Comparison of ENCODE assay signal across 15 cellular contexts in the genomic region with DNA sequence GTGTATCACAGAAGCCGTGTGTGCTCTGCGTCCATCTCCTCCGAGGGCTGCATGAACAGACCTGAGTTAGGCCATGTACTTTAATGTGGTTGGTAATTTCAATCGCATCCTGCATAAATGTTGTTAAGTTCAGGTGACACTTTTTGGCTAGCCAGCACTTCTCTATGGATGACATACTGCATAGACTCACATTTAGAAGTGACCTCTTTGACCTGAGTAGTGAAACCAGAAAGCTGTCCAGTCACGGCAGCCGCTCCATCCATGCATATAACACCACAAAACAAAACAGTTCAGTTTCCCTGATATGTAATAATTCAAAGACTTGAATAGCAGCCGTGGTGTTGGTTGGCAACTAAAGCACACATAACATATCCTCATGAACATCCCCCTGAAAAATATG.
DNase-seq lines count a peak whose midpoint lies in the region; ATAC-seq and TF ChIP-seq lines count a peak whose summit lies in the region.
"Had no signal": no experiment of that assay in that cellular context is flagged by ENCODE, and none has a peak within 500 bp of the region (broad histone marks: within the 10 kb centered on the region; RNA-seq: fewer than 3 reads in every experiment).

No MANE protein-coding gene starts in this region.

- H3K9me3 ChIP-seq in T-helper 17 cell (ENCODE audit: control insufficient read depth, low read length, poor library complexity, severe bottlenecking) = no peaks in the 10 kb centered on the region
- H3K9me3 ChIP-seq: Peyer's patch had no signal

- peak overlapping the region; percentile 53 for H3K27ac Mint-ChIP-seq in activated T-cell treated with anti-CD3 and anti-CD28 coated beads, Interleukin-2, amount 50 U/mL, for 72 hours
- peak overlapping the region; percentile 85 for H3K27ac Mint-ChIP-seq in T-helper 17 cell

- no peaks in the 10 kb centered on the region for H3K27me3 Mint-ChIP-seq in activated T-cell treated with anti-CD3 and anti-CD28 coated beads, Interleukin-2, amount 50 U/mL, for 72 hours (ENCODE audit: low read depth)
- no peaks in the 10 kb centered on the region for H3K27me3 Mint-ChIP-seq in T-helper 17 cell

- no peaks in the 10 kb centered on the region for H3K9me3 Mint-ChIP-seq in activated T-cell treated with anti-CD3 and anti-CD28 coated beads, Interleukin-2, amount 50 U/mL, for 72 hours

- no peak for TF ChIP-seq CTCF in GM12865 (IDR thresholded peaks at IDR 0.05; ENCODE audit: insufficient read depth, low read depth, low read length, missing control alignments)

- DNase-seq in activated T-cell treated with anti-CD3 and anti-CD28 coated beads, Interleukin-2, amount 50 U/mL, for 72 hours = no peak
- DNase-seq in activated T-cell treated with anti-CD3 and anti-CD28 coated beads, Interleukin-2, amount 50 U/mL, for 48 hours = no peak
- DNase-seq in GM12865 (ENCODE audit: low read depth) = peak; percentile 81
- no peak for DNase-seq in T-helper 17 cell
- peak; percentile 44 for DNase-seq in glomerular visceral epithelial cell (ENCODE audit: extremely low spot score)
- DNase-seq in activated gamma-delta T cell treated with Interleukin-2 at 50 U/mL for 16 hours = no peak
- DNase-seq: DMS53, IMR-90, NCI-H1930, NCI-H2171, Right ventricle myocardium superior had no signal

- H3K4me3 ChIP-seq in GM12865 (ENCODE audit: low read depth, low read length) = no peak overlapping the region
- H3K4me3 ChIP-seq: Peyer's patch had no signal

- peaks cover 4% of the 10 kb centered on the region for H3K4me1 Mint-ChIP-seq in activated T-cell treated with anti-CD3 and anti-CD28 coated beads, Interleukin-2, amount 50 U/mL, for 72 hours (ENCODE audit: low read depth)
- H3K4me1 Mint-ChIP-seq in T-helper 17 cell = peaks cover 19% of the 10 kb centered on the region
- H3K4me1 Mint-ChIP-seq: CD14-positive monocyte had no signal

- no peak overlapping the region for H3K4me3 Mint-ChIP-seq in activated T-cell treated with anti-CD3 and anti-CD28 coated beads, Interleukin-2, amount 50 U/mL, for 72 hours
- no peak overlapping the region for H3K4me3 Mint-ChIP-seq in T-helper 17 cell
- H3K4me3 Mint-ChIP-seq: CD14-positive monocyte had no signal

- no peak for ATAC-seq in activated T-cell treated with anti-CD3 and anti-CD28 coated beads, Interleukin-2, amount 50 U/mL, for 72 hours (replicated peaks in 1 of 2)
- ATAC-seq in T-helper 17 cell = no peak
- no peak for ATAC-seq in HG03139 (IDR thresholded peaks at IDR 0.05; ENCODE audit: unreplicated experiment)
- ATAC-seq in HG03442 (IDR thresholded peaks at IDR 0.05; ENCODE audit: unreplicated experiment) = no peak

- H3K36me3 Mint-ChIP-seq in activated T-cell treated with anti-CD3 and anti-CD28 coated beads, Interleukin-2, amount 50 U/mL, for 72 hours (ENCODE audit: insufficient read depth in 2 of 2) = peaks cover 9 to 35% of the 10 kb centered on the region in 2 donors
- H3K36me3 Mint-ChIP-seq in T-helper 17 cell (ENCODE audit: low read depth) = peaks cover 12% of the 10 kb centered on the region

Comparison
In these comparisons a context has a peak if more than half of its experiments do, and no peak if none do; other contexts are left out.
1. DNase-seq: peak in GM12865 (single experiment) and glomerular visceral epithelial cell (single experiment); none in activated T-cell treated with anti-CD3 and anti-CD28 coated beads, Interleukin-2, amount 50 U/mL, for 72 hours (0 of 2), activated T-cell treated with anti-CD3 and anti-CD28 coated beads, Interleukin-2, amount 50 U/mL, for 48 hours (0 of 2), T-helper 17 cell (0 of 3) and activated gamma-delta T cell treated with Interleukin-2 at 50 U/mL for 16 hours (single experiment).